ENCODE assay signal across 21 cellular contexts in genomic region chr9:130271473-130271872, GRCh38. TPM values are rescaled to one million over a fixed set of nuclear protein-coding genes. Genes with fewer than 3 reads are reported as not detected.
DNase-seq lines count a peak whose midpoint lies in the region; ATAC-seq and TF ChIP-seq lines count a peak whose summit lies in the region.
"Had no signal": no experiment of that assay in that cellular context is flagged by ENCODE, and none has a peak within 500 bp of the region (broad histone marks: within the 10 kb centered on the region; RNA-seq: fewer than 3 reads in every experiment).

No MANE protein-coding gene starts in this region.

- ATAC-seq in left ventricle myocardium superior: no peak
- ATAC-seq in psoas muscle: no peak
- ATAC-seq in upper lobe of right lung: no peak
- ATAC-seq: left lobe of liver, natural killer cell had no signal

- no peak for TF ChIP-seq POLR2A in esophagus squamous epithelium (IDR thresholded peaks at IDR 0.05)

- in situ Hi-C loops in brain microvascular endothelial cell (cut with HindIII; ENCODE audit: low pct_ligation_motif_present, low sequenced_read_pairs): no loop called here

- DNase-seq in cardiac septum (ENCODE audit: low spot score) (peak; percentile 6), left ventricle myocardium superior (no peak), esophagus squamous epithelium (lab: John Stamatoyannopoulos, UW) (no peak), psoas muscle (no peak), upper lobe of right lung (no peak), HCEC 1CT (no peak), GOT3 (lab: John Stamatoyannopoulos, UW) (no peak), brain microvascular endothelial cell (no peak)
- DNase-seq: activated CD4-positive, alpha-beta memory T cell treated with anti-CD3 and anti-CD28 coated beads for 36 hours; activated CD4-positive, alpha-beta T cell treated with anti-CD3 and anti-CD28 coated beads for 1 hour; activated CD8-positive, alpha-beta memory T cell treated with anti-CD3 and anti-CD28 coated beads, Interleukin-2, amount 50 U/mL, for 4 hours; activated naive CD4-positive, alpha-beta T cell treated with Interleukin-2 at 50 U/mL for 16 hours; natural killer cell; NCI-H748 treated with DMSO at 0.1 percent for 48 hours; stimulated activated CD4-positive, alpha-beta T cell treated with anti-CD3 and anti-CD28 coated beads, Interleukin-12 subunit alpha, Interleukin-12 subunit beta, amount 100 ng/mL, for 4 hours; stimulated activated CD4-positive, alpha-beta T cell treated with anti-CD3 and anti-CD28 coated beads, Interleukin-2, amount 100 ng/mL, for 48 hours; thyroid gland had no signal

- TF ChIP-seq CTCF in esophagus squamous epithelium (IDR thresholded peaks at IDR 0.05) (no peak), psoas muscle (IDR thresholded peaks at IDR 0.05) (no peak), upper lobe of right lung (IDR thresholded peaks at IDR 0.05) (no peak), brain microvascular endothelial cell (IDR thresholded peaks at IDR 0.05; ENCODE audit: low read depth, low read length, missing control alignments) (no peak)

- 62 to 70% methylated on average over 6 of the region's 6 CpGs for WGBS in esophagus squamous epithelium, 2 donors
- 13 to 27% (median 18%) methylated on average over 6 of the region's 6 CpGs for WGBS in psoas muscle, 3 donors

- intact Hi-C loops in cardiac septum (cut with DNase I): no loop called here
- intact Hi-C loops in left ventricle myocardium superior (cut with micrococcal nuclease): no loop called here
- intact Hi-C loops in esophagus squamous epithelium (cut with DNase I): no loop called here
- intact Hi-C loops in psoas muscle (cut with DNase I): no loop called here
- intact Hi-C loops in upper lobe of right lung (cut with DNase I): no loop called here

- H3K4me3 ChIP-seq in esophagus squamous epithelium (no peak overlapping the region), psoas muscle (peak overlapping the region; percentile 11), upper lobe of right lung (no peak overlapping the region), brain microvascular endothelial cell (ENCODE audit: low read depth, low read length) (no peak overlapping the region)
- H3K4me3 ChIP-seq: thyroid gland had no signal

- H3K27ac ChIP-seq in esophagus squamous epithelium: peak overlapping the region in 3 of 4 donors; percentile 70 to 84 (median 79)
- peak overlapping the region; percentile 53 for H3K27ac ChIP-seq in psoas muscle
- peak overlapping the region; percentile 42 for H3K27ac ChIP-seq in upper lobe of right lung
- no peak overlapping the region for H3K27ac ChIP-seq in brain microvascular endothelial cell

- H3K9me3 ChIP-seq in esophagus squamous epithelium (no peaks in the 10 kb centered on the region), psoas muscle (no peaks in the 10 kb centered on the region), upper lobe of right lung (no peaks in the 10 kb centered on the region)
- H3K9me3 ChIP-seq: thyroid gland had no signal

- H3K36me3 ChIP-seq in esophagus squamous epithelium (no peaks in the 10 kb centered on the region), psoas muscle (ENCODE audit: insufficient read depth in 1 of 2, low read depth in 1 of 2) (no peaks in the 10 kb centered on the region), upper lobe of right lung (no peaks in the 10 kb centered on the region), brain microvascular endothelial cell (replicated peaks) (no peaks in the 10 kb centered on the region)
- H3K36me3 ChIP-seq: thyroid gland had no signal

- H3K27me3 ChIP-seq in esophagus squamous epithelium: peaks cover 0 to 25% (median 0%) of the 10 kb centered on the region in 4 donors
- H3K27me3 ChIP-seq in psoas muscle (ENCODE audit: insufficient read depth in 3 of 3, low read length in 2 of 3): peaks cover 0 to 94% (median 10%) of the 10 kb centered on the region in 3 donors
- H3K27me3 ChIP-seq in upper lobe of right lung: peaks cover 5% of the 10 kb centered on the region
- peaks cover 19% of the 10 kb centered on the region for H3K27me3 ChIP-seq in brain microvascular endothelial cell (replicated peaks)

- H3K4me1 ChIP-seq in esophagus squamous epithelium (peaks cover 0 to 14% (median 6%) of the 10 kb centered on the region in 3 donors), psoas muscle (no peaks in the 10 kb centered on the region), upper lobe of right lung (no peaks in the 10 kb centered on the region)

RNA-seq across cellular contexts. Expression of gene HMCN2, which starts 5.9 kb away (rescaled TPM):
- 5.3 TPM for total RNA-seq in cardiac septum
- 7.3 TPM for total RNA-seq in left ventricle myocardium superior
- 1 to 10 TPM in 1 of 4 donors, under 1 TPM in 3; 0.53 to 4.8 (median 0.78) TPM for total RNA-seq in esophagus squamous epithelium
- total RNA-seq in psoas muscle: 10 to 100 TPM in 1 of 4 donors, 1 to 10 TPM in 3; 3.6 to 13.2 (median 7.2) TPM
- 1 to 10 TPM; 5.0 to 8.0 (median 6.3) TPM for polyA plus RNA-seq in psoas muscle
- 7.8 TPM for total RNA-seq in upper lobe of right lung
- total RNA-seq: activated CD4-positive, alpha-beta memory T cell treated with anti-CD3 and anti-CD28 coated beads for 36 hours; activated T-helper 1 cell treated with anti-CD3 and anti-CD28 coated beads, Interleukin-12 subunit alpha, Interleukin-12 subunit beta, Interleukin-2, Interleukin-4 antibody, amounts not matched to agents 30 ng/mL and 10 ng/mL and 1 ng/mL, durations not matched to agents 14 hours and 24 hours and 36 hours; natural killer cell had no signal
- polyA plus RNA-seq: CD14-positive monocyte, fibroblast of lung had no signal
